In the genomic region with DNA sequence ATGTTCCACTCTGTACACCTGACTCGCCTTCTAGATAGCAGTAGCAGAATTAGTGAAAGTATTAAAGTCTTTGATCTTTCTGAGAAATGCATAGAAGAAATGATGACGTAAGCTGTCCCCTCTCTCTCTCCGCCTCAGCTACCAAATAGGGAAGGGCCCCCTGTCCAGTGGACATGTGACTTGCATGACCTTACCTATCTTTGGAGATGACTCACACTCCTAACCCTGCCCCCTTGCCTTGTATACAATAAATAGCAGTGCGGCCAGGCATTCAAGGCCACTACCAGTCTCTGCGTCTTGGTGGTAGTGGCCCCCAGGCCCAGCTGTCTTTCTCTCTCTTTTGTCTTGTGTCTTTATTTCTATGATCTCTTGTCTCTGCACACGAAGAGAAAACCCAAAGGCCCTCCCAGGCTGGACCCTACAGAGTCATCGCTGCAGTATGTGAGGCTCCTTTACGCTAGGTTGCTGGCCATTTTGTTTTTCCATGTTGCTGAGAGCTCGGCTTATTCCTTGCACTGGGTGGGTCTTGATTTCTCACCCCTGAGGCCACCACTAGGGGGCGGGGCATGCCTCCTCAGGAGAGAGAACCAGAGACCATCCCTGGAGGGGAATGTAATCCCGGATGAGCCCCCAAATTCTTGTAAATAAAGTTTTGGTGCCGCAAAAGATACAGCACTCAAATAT, we compare ENCODE assay signal across 1 cellular context.
TF ChIP-seq lines count a peak whose summit lies in the region.

No MANE protein-coding gene starts in this region.

TF ChIP-seq in HepG2, 621 proteins besides CTCF, POLR2A, EP300 and RAD21 (continued from another document and continues in another):
- TF ChIP-seq, protein P1, sequence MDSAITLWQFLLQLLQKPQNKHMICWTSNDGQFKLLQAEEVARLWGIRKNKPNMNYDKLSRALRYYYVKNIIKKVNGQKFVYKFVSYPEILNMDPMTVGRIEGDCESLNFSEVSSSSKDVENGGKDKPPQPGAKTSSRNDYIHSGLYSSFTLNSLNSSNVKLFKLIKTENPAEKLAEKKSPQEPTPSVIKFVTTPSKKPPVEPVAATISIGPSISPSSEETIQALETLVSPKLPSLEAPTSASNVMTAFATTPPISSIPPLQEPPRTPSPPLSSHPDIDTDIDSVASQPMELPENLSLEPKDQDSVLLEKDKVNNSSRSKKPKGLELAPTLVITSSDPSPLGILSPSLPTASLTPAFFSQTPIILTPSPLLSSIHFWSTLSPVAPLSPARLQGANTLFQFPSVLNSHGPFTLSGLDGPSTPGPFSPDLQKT (CRISPR knock-in tag; IDR thresholded peaks at IDR 0.05; ENCODE audit: borderline replicate concordance): no peak
- TF ChIP-seq ZNF44 (CRISPR knock-in tag; IDR thresholded peaks at IDR 0.05) (no peak), ATF1 (CRISPR knock-in tag; IDR thresholded peaks at IDR 0.05) (0 out of 2 replicates have a peak, but pooled peaks have one; percentile 63), NR2F6 (IDR thresholded peaks at IDR 0.05) (0 out of 2 replicates have a peak, but pooled peaks have one; percentile 24), NR2F6 (CRISPR knock-in tag; IDR thresholded peaks at IDR 0.05) (no peak; the same call in 1 of the 2 replicates), GLI4 (CRISPR knock-in tag; IDR thresholded peaks at IDR 0.05; ENCODE audit: borderline replicate concordance) (no peak), KDM1A (CRISPR knock-in tag; IDR thresholded peaks at IDR 0.05) (no peak), TRIM24 (CRISPR knock-in tag; IDR thresholded peaks at IDR 0.05) (no peak), SALL2 (CRISPR knock-in tag; IDR thresholded peaks at IDR 0.05) (no peak), MAFF (IDR thresholded peaks at IDR 0.05; ENCODE audit: low read depth, low read length) (peak; percentile 48), STAG1 (CRISPR knock-in tag; IDR thresholded peaks at IDR 0.05) (peak; percentile 44), RFX3 (CRISPR knock-in tag; IDR thresholded peaks at IDR 0.05) (no peak), MAFK (conservative IDR thresholded peaks at IDR 0.05 in 1 of 2, IDR thresholded peaks at IDR 0.05 in 1 of 2; ENCODE audit: low read length in 2 of 2) (peak; percentile 56 to 64), ZNF747 (CRISPR knock-in tag; IDR thresholded peaks at IDR 0.05; ENCODE audit: borderline replicate concordance) (no peak), ZNF501 (CRISPR knock-in tag; IDR thresholded peaks at IDR 0.05) (peak; percentile 90), TBX3 (IDR thresholded peaks at IDR 0.05; ENCODE audit: borderline replicate concordance) (no peak), MYNN (CRISPR knock-in tag; IDR thresholded peaks at IDR 0.05; ENCODE audit: low read depth) (no peak), ZSCAN9 (CRISPR knock-in tag; IDR thresholded peaks at IDR 0.05; ENCODE audit: borderline replicate concordance) (no peak), TBP (CRISPR knock-in tag; IDR thresholded peaks at IDR 0.05) (no peak), ZNF607 (CRISPR knock-in tag; IDR thresholded peaks at IDR 0.05; ENCODE audit: borderline replicate concordance) (no peak; the same call in 1 of the 2 replicates), ZFY (CRISPR knock-in tag; IDR thresholded peaks at IDR 0.05) (peak; percentile 38; the same call in 1 of the 2 replicates), ZNF230 (CRISPR knock-in tag; IDR thresholded peaks at IDR 0.05) (0 out of 2 replicates have a peak, but pooled peaks have one; percentile 29), EZH2 (conservative IDR thresholded peaks at IDR 0.05; ENCODE audit: low read depth, low read length) (no peak), RARA (CRISPR knock-in tag; IDR thresholded peaks at IDR 0.05) (peak; percentile 2; the same call in 1 of the 2 replicates), AGO1 (IDR thresholded peaks at IDR 0.05; ENCODE audit: low read depth, low read length, poor library complexity, severe bottlenecking) (no peak), HNRNPL (IDR thresholded peaks at IDR 0.05; ENCODE audit: low read depth, low read length) (no peak), ZNF354B (CRISPR knock-in tag; IDR thresholded peaks at IDR 0.05) (no peak), CREM (IDR thresholded peaks at IDR 0.05) (0 out of 2 replicates have a peak, but pooled peaks have one; percentile 18), CREM (CRISPR knock-in tag; IDR thresholded peaks at IDR 0.05) (no peak), GATAD2A (CRISPR knock-in tag; IDR thresholded peaks at IDR 0.05) (peak; percentile 32; the same call in 1 of the 2 replicates), ZNF432 (CRISPR knock-in tag; IDR thresholded peaks at IDR 0.05; ENCODE audit: borderline replicate concordance) (no peak), ARNTL (CRISPR knock-in tag; IDR thresholded peaks at IDR 0.05) (no peak; the same call in 1 of the 2 replicates), ZNF841 (CRISPR knock-in tag; IDR thresholded peaks at IDR 0.05; ENCODE audit: borderline replicate concordance) (no peak), NPAS2 (CRISPR knock-in tag; IDR thresholded peaks at IDR 0.05; ENCODE audit: borderline replicate concordance) (no peak)
- TF ChIP-seq, protein P2, sequence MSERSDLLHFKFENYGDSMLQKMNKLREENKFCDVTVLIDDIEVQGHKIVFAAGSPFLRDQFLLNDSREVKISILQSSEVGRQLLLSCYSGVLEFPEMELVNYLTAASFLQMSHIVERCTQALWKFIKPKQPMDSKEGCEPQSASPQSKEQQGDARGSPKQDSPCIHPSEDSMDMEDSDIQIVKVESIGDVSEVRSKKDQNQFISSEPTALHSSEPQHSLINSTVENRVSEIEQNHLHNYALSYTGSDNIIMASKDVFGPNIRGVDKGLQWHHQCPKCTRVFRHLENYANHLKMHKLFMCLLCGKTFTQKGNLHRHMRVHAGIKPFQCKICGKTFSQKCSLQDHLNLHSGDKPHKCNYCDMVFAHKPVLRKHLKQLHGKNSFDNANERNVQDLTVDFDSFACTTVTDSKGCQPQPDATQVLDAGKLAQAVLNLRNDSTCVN (CRISPR knock-in tag; IDR thresholded peaks at IDR 0.05; ENCODE audit: borderline replicate concordance): no peak
- TF ChIP-seq, protein P3, sequence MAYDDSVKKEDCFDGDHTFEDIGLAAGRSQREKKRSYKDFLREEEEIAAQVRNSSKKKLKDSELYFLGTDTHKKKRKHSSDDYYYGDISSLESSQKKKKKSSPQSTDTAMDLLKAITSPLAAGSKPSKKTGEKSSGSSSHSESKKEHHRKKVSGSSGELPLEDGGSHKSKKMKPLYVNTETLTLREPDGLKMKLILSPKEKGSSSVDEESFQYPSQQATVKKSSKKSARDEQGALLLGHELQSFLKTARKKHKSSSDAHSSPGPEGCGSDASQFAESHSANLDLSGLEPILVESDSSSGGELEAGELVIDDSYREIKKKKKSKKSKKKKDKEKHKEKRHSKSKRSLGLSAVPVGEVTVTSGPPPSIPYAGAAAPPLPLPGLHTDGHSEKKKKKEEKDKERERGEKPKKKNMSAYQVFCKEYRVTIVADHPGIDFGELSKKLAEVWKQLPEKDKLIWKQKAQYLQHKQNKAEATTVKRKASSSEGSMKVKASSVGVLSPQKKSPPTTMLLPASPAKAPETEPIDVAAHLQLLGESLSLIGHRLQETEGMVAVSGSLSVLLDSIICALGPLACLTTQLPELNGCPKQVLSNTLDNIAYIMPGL (CRISPR knock-in tag; IDR thresholded peaks at IDR 0.05; ENCODE audit: borderline replicate concordance in 1 of 2, low read depth in 1 of 2): peak in 1 of 2 experiments; percentile 41; a peak in 2 of 4 replicates
- TF ChIP-seq, protein P4, sequence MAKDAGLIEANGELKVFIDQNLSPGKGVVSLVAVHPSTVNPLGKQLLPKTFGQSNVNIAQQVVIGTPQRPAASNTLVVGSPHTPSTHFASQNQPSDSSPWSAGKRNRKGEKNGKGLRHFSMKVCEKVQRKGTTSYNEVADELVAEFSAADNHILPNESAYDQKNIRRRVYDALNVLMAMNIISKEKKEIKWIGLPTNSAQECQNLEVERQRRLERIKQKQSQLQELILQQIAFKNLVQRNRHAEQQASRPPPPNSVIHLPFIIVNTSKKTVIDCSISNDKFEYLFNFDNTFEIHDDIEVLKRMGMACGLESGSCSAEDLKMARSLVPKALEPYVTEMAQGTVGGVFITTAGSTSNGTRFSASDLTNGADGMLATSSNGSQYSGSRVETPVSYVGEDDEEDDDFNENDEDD (CRISPR knock-in tag; IDR thresholded peaks at IDR 0.05; ENCODE audit: borderline replicate concordance): no peak
- TF ChIP-seq, protein P5, sequence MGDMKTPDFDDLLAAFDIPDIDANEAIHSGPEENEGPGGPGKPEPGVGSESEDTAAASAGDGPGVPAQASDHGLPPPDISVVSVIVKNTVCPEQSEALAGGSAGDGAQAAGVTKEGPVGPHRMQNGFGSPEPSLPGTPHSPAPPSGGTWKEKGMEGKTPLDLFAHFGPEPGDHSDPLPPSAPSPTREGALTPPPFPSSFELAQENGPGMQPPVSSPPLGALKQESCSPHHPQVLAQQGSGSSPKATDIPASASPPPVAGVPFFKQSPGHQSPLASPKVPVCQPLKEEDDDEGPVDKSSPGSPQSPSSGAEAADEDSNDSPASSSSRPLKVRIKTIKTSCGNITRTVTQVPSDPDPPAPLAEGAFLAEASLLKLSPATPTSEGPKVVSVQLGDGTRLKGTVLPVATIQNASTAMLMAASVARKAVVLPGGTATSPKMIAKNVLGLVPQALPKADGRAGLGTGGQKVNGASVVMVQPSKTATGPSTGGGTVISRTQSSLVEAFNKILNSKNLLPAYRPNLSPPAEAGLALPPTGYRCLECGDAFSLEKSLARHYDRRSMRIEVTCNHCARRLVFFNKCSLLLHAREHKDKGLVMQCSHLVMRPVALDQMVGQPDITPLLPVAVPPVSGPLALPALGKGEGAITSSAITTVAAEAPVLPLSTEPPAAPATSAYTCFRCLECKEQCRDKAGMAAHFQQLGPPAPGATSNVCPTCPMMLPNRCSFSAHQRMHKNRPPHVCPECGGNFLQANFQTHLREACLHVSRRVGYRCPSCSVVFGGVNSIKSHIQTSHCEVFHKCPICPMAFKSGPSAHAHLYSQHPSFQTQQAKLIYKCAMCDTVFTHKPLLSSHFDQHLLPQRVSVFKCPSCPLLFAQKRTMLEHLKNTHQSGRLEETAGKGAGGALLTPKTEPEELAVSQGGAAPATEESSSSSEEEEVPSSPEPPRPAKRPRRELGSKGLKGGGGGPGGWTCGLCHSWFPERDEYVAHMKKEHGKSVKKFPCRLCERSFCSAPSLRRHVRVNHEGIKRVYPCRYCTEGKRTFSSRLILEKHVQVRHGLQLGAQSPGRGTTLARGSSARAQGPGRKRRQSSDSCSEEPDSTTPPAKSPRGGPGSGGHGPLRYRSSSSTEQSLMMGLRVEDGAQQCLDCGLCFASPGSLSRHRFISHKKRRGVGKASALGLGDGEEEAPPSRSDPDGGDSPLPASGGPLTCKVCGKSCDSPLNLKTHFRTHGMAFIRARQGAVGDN (CRISPR knock-in tag; IDR thresholded peaks at IDR 0.05): no peak
- TF ChIP-seq, protein P6, sequence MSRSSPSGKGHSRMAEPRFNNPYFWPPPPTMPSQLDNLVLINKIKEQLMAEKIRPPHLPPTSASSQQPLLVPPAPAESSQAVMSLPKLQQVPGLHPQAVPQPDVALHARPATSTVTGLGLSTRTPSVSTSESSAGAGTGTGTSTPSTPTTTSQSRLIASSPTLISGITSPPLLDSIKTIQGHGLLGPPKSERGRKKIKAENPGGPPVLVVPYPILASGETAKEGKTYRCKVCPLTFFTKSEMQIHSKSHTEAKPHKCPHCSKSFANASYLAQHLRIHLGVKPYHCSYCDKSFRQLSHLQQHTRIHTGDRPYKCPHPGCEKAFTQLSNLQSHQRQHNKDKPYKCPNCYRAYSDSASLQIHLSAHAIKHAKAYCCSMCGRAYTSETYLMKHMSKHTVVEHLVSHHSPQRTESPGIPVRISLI (CRISPR knock-in tag; IDR thresholded peaks at IDR 0.05; ENCODE audit: borderline replicate concordance): no peak
- TF ChIP-seq, protein P7, sequence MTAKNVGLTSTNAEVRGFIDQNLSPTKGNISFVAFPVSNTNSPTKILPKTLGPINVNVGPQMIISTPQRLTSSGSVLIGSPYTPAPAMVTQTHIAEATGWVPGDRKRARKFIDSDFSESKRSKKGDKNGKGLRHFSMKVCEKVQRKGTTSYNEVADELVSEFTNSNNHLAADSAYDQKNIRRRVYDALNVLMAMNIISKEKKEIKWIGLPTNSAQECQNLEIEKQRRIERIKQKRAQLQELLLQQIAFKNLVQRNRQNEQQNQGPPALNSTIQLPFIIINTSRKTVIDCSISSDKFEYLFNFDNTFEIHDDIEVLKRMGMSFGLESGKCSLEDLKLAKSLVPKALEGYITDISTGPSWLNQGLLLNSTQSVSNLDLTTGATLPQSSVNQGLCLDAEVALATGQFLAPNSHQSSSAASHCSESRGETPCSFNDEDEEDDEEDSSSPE (CRISPR knock-in tag; IDR thresholded peaks at IDR 0.05): no peak
- TF ChIP-seq, protein P8, sequence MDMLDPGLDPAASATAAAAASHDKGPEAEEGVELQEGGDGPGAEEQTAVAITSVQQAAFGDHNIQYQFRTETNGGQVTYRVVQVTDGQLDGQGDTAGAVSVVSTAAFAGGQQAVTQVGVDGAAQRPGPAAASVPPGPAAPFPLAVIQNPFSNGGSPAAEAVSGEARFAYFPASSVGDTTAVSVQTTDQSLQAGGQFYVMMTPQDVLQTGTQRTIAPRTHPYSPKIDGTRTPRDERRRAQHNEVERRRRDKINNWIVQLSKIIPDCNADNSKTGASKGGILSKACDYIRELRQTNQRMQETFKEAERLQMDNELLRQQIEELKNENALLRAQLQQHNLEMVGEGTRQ (IDR thresholded peaks at IDR 0.05; ENCODE audit: low read depth, low read length): peak; percentile 47; the same call in 1 of the 2 replicates
- TF ChIP-seq, protein P8 (CRISPR knock-in tag; IDR thresholded peaks at IDR 0.05; ENCODE audit: borderline replicate concordance): peak; percentile 73
- TF ChIP-seq, protein P9, sequence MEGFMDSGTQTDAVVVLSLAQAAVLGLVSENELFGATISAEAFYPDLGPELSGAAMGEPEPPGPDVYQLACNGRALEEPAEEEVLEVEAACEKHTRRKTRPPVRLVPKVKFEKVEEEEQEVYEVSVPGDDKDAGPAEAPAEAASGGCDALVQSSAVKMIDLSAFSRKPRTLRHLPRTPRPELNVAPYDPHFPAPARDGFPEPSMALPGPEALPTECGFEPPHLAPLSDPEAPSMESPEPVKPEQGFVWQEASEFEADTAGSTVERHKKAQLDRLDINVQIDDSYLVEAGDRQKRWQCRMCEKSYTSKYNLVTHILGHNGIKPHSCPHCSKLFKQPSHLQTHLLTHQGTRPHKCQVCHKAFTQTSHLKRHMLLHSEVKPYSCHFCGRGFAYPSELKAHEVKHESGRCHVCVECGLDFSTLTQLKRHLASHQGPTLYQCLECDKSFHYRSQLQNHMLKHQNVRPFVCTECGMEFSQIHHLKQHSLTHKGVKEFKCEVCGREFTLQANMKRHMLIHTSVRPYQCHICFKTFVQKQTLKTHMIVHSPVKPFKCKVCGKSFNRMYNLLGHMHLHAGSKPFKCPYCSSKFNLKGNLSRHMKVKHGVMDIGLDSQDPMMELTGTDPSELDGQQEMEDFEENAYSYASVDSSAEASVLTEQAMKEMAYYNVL (CRISPR knock-in tag; IDR thresholded peaks at IDR 0.05; ENCODE audit: borderline replicate concordance): no peak
- TF ChIP-seq, protein P10, sequence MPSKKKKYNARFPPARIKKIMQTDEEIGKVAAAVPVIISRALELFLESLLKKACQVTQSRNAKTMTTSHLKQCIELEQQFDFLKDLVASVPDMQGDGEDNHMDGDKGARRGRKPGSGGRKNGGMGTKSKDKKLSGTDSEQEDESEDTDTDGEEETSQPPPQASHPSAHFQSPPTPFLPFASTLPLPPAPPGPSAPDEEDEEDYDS (CRISPR knock-in tag; IDR thresholded peaks at IDR 0.05): peak; percentile 90
